ENCODE assay signal across 8 cellular contexts in the genomic region with DNA sequence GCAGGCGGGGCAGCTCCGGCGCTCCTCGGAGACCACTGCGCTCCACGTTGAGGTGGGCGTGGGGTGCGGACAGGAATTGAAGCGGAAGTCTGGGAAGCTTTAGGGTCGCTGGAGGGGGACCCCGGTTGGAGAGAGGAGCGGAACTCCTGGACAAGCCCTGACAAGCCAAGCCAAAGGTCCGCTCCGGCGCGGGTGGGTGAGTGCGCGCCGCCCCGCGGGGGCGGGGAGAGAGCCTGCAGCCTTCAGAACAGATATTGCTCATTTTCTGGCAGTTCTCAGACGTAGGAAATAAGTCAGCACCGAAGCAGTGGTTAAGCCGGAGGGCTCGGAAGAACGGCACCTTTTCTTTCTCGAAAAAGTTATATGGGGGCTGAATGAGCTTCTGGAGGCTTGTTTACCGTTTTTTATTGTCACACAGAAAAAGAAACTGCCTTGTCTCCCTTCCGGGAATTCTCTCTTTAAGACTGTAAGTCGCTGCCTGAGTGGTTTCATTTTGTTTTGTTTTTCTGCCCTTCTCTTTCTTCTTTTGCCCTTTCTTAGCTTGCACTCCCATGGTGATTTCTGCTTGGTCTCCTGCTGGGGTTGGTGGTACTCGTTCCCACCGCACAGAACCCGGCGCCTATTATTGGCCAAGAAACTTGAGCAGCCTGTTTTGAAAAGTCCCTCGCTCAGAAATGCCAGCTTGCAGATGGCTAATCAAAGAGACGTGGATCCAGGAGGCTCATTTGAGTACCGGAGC. TPM values are rescaled to one million over a fixed set of nuclear protein-coding genes. Genes with fewer than 3 reads are reported as not detected.
DNase-seq lines count a peak whose midpoint lies in the region; ATAC-seq, FAIRE-seq and TF ChIP-seq lines count a peak whose summit lies in the region.

No MANE protein-coding gene starts in this region.

- peak overlapping the region; percentile 98 for H3K27ac Mint-ChIP-seq in activated naive CD8-positive, alpha-beta T cell treated with anti-CD3 and anti-CD28 coated beads for 36 hours

- H3K4me1 Mint-ChIP-seq in activated naive CD8-positive, alpha-beta T cell treated with anti-CD3 and anti-CD28 coated beads for 36 hours, result peaks cover 59% of the 10 kb centered on the region

- H3K9me3 ChIP-seq in cardiac muscle cell (ENCODE audit: low read depth), result no peaks in the 10 kb centered on the region
- no peaks in the 10 kb centered on the region for H3K9me3 ChIP-seq in pancreas

- peak; percentile 63 for DNase-seq in AG08395 (ENCODE audit: low spot score)
- peak; percentile 54 for DNase-seq in SKM-1 (lab: John Stamatoyannopoulos, UW; ENCODE audit: unreplicated experiment)
- DNase-seq in activated naive CD8-positive, alpha-beta T cell treated with anti-CD3 and anti-CD28 coated beads for 36 hours, result peak; percentile 77
- DNase-seq in cardiac muscle cell (ENCODE audit: low read depth in 1 of 2, low spot score in 1 of 2), result peak; percentile 79 to 82
- peak; percentile 35 to 78 (median 60) for DNase-seq in pancreas
- DNase-seq in ureter (ENCODE audit: low spot score), result peak; percentile 80

- H3K27me3 Mint-ChIP-seq in activated naive CD8-positive, alpha-beta T cell treated with anti-CD3 and anti-CD28 coated beads for 36 hours, result no peaks in the 10 kb centered on the region

- ATAC-seq in GM18909 (IDR thresholded peaks at IDR 0.05; ENCODE audit: poor library complexity, unreplicated experiment) (peak; percentile 31), HG03442 (IDR thresholded peaks at IDR 0.05; ENCODE audit: unreplicated experiment) (peak; percentile 47), pancreas (peak; percentile 72 to 81 (median 78))

- TF ChIP-seq CTCF in cardiac muscle cell (IDR thresholded peaks at IDR 0.05; ENCODE audit: low read depth, low read length) (peak; percentile 17), pancreas (IDR thresholded peaks at IDR 0.05) (no peak)

- intact Hi-C loops in pancreas (cut with DNase I), result no loop called here

- H3K27ac ChIP-seq in cardiac muscle cell (no peak overlapping the region), pancreas (peak overlapping the region; percentile 14 to 92 (median 78))

- FAIRE-seq in pancreas (lab: Jason Lieb, UNC), result no peak

- H3K4me1 ChIP-seq in cardiac muscle cell (ENCODE audit: low read depth) (no peaks in the 10 kb centered on the region), pancreas (peaks cover 0 to 16% (median 6%) of the 10 kb centered on the region in 3 donors)

- peak overlapping the region; percentile 98 for H3K4me3 Mint-ChIP-seq in activated naive CD8-positive, alpha-beta T cell treated with anti-CD3 and anti-CD28 coated beads for 36 hours

- H3K36me3 ChIP-seq in cardiac muscle cell (no peaks in the 10 kb centered on the region), pancreas (no peaks in the 10 kb centered on the region)

- H3K4me3 ChIP-seq in cardiac muscle cell (peak overlapping the region; percentile 53), pancreas (peak overlapping the region; percentile 58 to 92 (median 76))

- peaks cover 29% of the 10 kb centered on the region for H3K36me3 Mint-ChIP-seq in activated naive CD8-positive, alpha-beta T cell treated with anti-CD3 and anti-CD28 coated beads for 36 hours

- peaks cover 8% of the 10 kb centered on the region for H3K9me3 Mint-ChIP-seq in activated naive CD8-positive, alpha-beta T cell treated with anti-CD3 and anti-CD28 coated beads for 36 hours

- WGBS in pancreas, 2 donors, result 0% methylated on average over 38 of the region's 38 CpGs

- peaks cover 31% of the 10 kb centered on the region for H3K27me3 ChIP-seq in cardiac muscle cell
- no peaks in the 10 kb centered on the region for H3K27me3 ChIP-seq in pancreas

RNA-seq across cellular contexts. Expression of a gene that starts 0.7 kb away (rescaled TPM):
- total RNA-seq in activated naive CD8-positive, alpha-beta T cell treated with anti-CD3 and anti-CD28 coated beads for 36 hours, result 10 to 100 TPM; 31.1 to 33.4 TPM
- total RNA-seq in cardiac muscle cell (0.67 and 1.2 TPM in 2 replicates), pancreas (10 to 100 TPM in 1 of 6 donors, 1 to 10 TPM in 5; 2.6 to 10.3 (median 4.1) TPM), ureter (34.7 TPM)
- polyA plus RNA-seq in cardiac muscle cell (0.77 and 1.9 TPM in 2 replicates), pancreas (1 to 10 TPM; 1.4 to 2.8 TPM)

RNA-seq across cellular contexts. Expression of a gene that starts 38.8 kb away (rescaled TPM):
- total RNA-seq in activated naive CD8-positive, alpha-beta T cell treated with anti-CD3 and anti-CD28 coated beads for 36 hours, result 1 to 10 TPM; 4.7 to 5.0 TPM
- total RNA-seq in cardiac muscle cell, result 405 and 1,463 TPM in 2 replicates
- polyA plus RNA-seq in cardiac muscle cell, result 725 and 2,064 TPM in 2 replicates
- total RNA-seq in pancreas, result 10 to 100 TPM in 4 of 6 donors, 1 to 10 TPM in 2; 8.1 to 78.7 (median 17.5) TPM
- polyA plus RNA-seq in pancreas, result 10 to 100 TPM; 58.0 to 78.4 TPM
- total RNA-seq in ureter, result 1,405 TPM
